8 cellular contexts compared by ENCODE assay signal in genomic region chr21:25735221-25735894, GRCh38. TPM values are rescaled to one million over a fixed set of nuclear protein-coding genes. Genes with fewer than 3 reads are reported as not detected.
DNase-seq lines count a peak whose midpoint lies in the region; ATAC-seq and TF ChIP-seq lines count a peak whose summit lies in the region.

No MANE protein-coding gene starts in this region.

- H3K79me2 ChIP-seq in MM.1S (ENCODE audit: low read length), result peaks cover 89% of the 10 kb centered on the region

- H3K27ac Mint-ChIP-seq in activated naive CD4-positive, alpha-beta T cell treated with anti-CD3 and anti-CD28 coated beads, Interleukin-2, amount 50 U/mL, for 24 hours, result peak overlapping the region; percentile 100

- peak overlapping the region; percentile 93 for H3K4me2 ChIP-seq in MM.1S (ENCODE audit: low read depth, low read length)

- ATAC-seq in omental fat pad (ENCODE audit: low FRiP score), result peak; percentile 90

- no peaks in the 10 kb centered on the region for H3K9me2 ChIP-seq in MM.1S (replicated peaks; ENCODE audit: insufficient read depth, low read length)

- H3K27ac ChIP-seq in MM.1S (ENCODE audit: low read length), result peak overlapping the region; percentile 99
- peak overlapping the region; percentile 99 for H3K27ac ChIP-seq in SK-N-MC
- H3K27ac ChIP-seq in temporal lobe (ENCODE audit: low read depth, low read length), result peak overlapping the region; percentile 97

- H3K4me1 ChIP-seq in HAP-1 (peaks cover 28% of the 10 kb centered on the region), MM.1S (ENCODE audit: low read length) (peaks cover 24% of the 10 kb centered on the region)

- DNase-seq in G401 (ENCODE audit: low spot score), result peak; percentile 93
- peak; percentile 73 to 94 for DNase-seq in HAP-1 (ENCODE audit: low spot score in 2 of 2)
- peak; percentile 85 for DNase-seq in MM.1S
- DNase-seq in SK-N-MC (ENCODE audit: low read depth, low spot score), result peak; percentile 14
- peak; percentile 84 for DNase-seq in glomerular visceral epithelial cell (ENCODE audit: extremely low spot score)
- peak; percentile 62 for DNase-seq in omental fat pad (ENCODE audit: low spot score)

- H3K9ac ChIP-seq in MM.1S (ENCODE audit: low read length) (peak overlapping the region; percentile 95), SK-N-MC (ENCODE audit: insufficient read length) (peak overlapping the region; percentile 100)

- no peaks in the 10 kb centered on the region for H3K27me3 Mint-ChIP-seq in activated naive CD4-positive, alpha-beta T cell treated with anti-CD3 and anti-CD28 coated beads, Interleukin-2, amount 50 U/mL, for 24 hours

- H3K36me3 ChIP-seq in HAP-1 (replicated peaks) (peaks cover 8% of the 10 kb centered on the region), MM.1S (replicated peaks; ENCODE audit: insufficient read depth, low read length) (no peaks in the 10 kb centered on the region), SK-N-MC (ENCODE audit: insufficient read depth, low read length) (no peaks in the 10 kb centered on the region; the same call in none of the 2 replicates)

- peaks cover 5% of the 10 kb centered on the region for H3K36me3 Mint-ChIP-seq in activated naive CD4-positive, alpha-beta T cell treated with anti-CD3 and anti-CD28 coated beads, Interleukin-2, amount 50 U/mL, for 24 hours

- H3K9me3 Mint-ChIP-seq in activated naive CD4-positive, alpha-beta T cell treated with anti-CD3 and anti-CD28 coated beads, Interleukin-2, amount 50 U/mL, for 24 hours, result no peaks in the 10 kb centered on the region

- no peak for TF ChIP-seq CTCF in MM.1S (IDR thresholded peaks at IDR 0.05; ENCODE audit: low read length)
- TF ChIP-seq CTCF in omental fat pad (IDR thresholded peaks at IDR 0.05), result no peak

- H3K9me3 ChIP-seq in HAP-1 (no peaks in the 10 kb centered on the region), MM.1S (replicated peaks; ENCODE audit: insufficient read depth, low read length) (no peaks in the 10 kb centered on the region), SK-N-MC (ENCODE audit: low read depth, low read length) (no peaks in the 10 kb centered on the region)

- peaks cover 12% of the 10 kb centered on the region; the same call in 1 of the 2 replicates for H3F3A ChIP-seq in MM.1S (ENCODE audit: insufficient read depth, low read length)

- peaks cover 69% of the 10 kb centered on the region for H3K4me1 Mint-ChIP-seq in activated naive CD4-positive, alpha-beta T cell treated with anti-CD3 and anti-CD28 coated beads, Interleukin-2, amount 50 U/mL, for 24 hours

- H3K4me3 ChIP-seq in HAP-1 (peak overlapping the region; percentile 90), MM.1S (ENCODE audit: low read length) (peak overlapping the region; percentile 97), SK-N-MC (peak overlapping the region; percentile 89)

- no peaks in the 10 kb centered on the region for H3K27me3 ChIP-seq in HAP-1 (ENCODE audit: low read depth)
- H3K27me3 ChIP-seq in MM.1S (replicated peaks; ENCODE audit: insufficient read depth, low read length), result no peaks in the 10 kb centered on the region

- peak overlapping the region; percentile 99 for H3K4me3 Mint-ChIP-seq in activated naive CD4-positive, alpha-beta T cell treated with anti-CD3 and anti-CD28 coated beads, Interleukin-2, amount 50 U/mL, for 24 hours

- in situ Hi-C loops in G401 (cut with HindIII; ENCODE audit: low sequenced_read_pairs), result no loop called here
- in situ Hi-C loops in HAP-1 (cut with MboI; ENCODE audit: low sequenced_read_pairs), result no loop called here

- peak overlapping the region; percentile 95 for H2AFZ ChIP-seq in MM.1S (ENCODE audit: low read length)

- no peaks in the 10 kb centered on the region for H4K20me1 ChIP-seq in MM.1S (ENCODE audit: insufficient read depth, low read length)

RNA-seq across cellular contexts. Expression of gene GABPA, which starts 0.6 kb away (rescaled TPM):
- 12.4 and 19.9 TPM in 2 replicates for total RNA-seq in G401 (2014; rRNA removed; shearing (Covaris generic))
- total RNA-seq in omental fat pad (10 to 100 TPM; 17.7 to 37.0 (median 20.2) TPM), temporal lobe (34.4 TPM)

RNA-seq across cellular contexts. Expression of gene ATP5PF, which starts 0.7 kb away (rescaled TPM):
- 78.2 and 86.1 TPM in 2 replicates for total RNA-seq in G401 (2014; rRNA removed; shearing (Covaris generic))
- total RNA-seq in omental fat pad, result 100 to 1,000 TPM in 1 of 4 donors, 10 to 100 TPM in 3; 69.1 to 110 (median 94.1) TPM
- 59.3 TPM for total RNA-seq in temporal lobe

Comparison
In these comparisons a context has a peak if more than half of its experiments do, and no peak if none do; other contexts are left out.
1. Peak in every context shown above with its lines: DNase-seq, ATAC-seq, H3K4me3 ChIP-seq and H3K27ac ChIP-seq.
2. DNase-seq: peak in every context shown above with its lines; median percentile 93 in G401; 85 in MM.1S; 84 in glomerular visceral epithelial cell; 84 in HAP-1; 62 in omental fat pad; 14 in SK-N-MC.